In genomic region chr16:66551362-66551761, GRCh38 we compare ENCODE assay signal across 8 cellular contexts. TPM values are rescaled to one million over a fixed set of nuclear protein-coding genes. Genes with fewer than 3 reads are reported as not detected.
DNase-seq lines count a peak whose midpoint lies in the region; ATAC-seq and TF ChIP-seq lines count a peak whose summit lies in the region.

No MANE protein-coding gene starts in this region.

- H2BK5ac ChIP-seq in neuronal stem cell (ENCODE audit: low read length): no peak overlapping the region

- no peak overlapping the region for H2AFZ ChIP-seq in neuronal stem cell (ENCODE audit: low read length)

- POLR2A ChIA-PET in naive thymus-derived CD4-positive, alpha-beta T cell (lab: Charles Lee): interaction anchor here (0.8 to 9.5 kb wide), 17 partner anchors 8 to 279 kb away, joined by 3 to 164 read pairs (median 5); partner anchors contain the start of genes CMTM1, CMTM2, CMTM3 and NAE1

- H3K4me1 Mint-ChIP-seq in dendritic cell treated with granulocyte-macrophage colony-stimulating factor and Interleukin-4, amounts not matched to agents 40 ng/mL and 50 ng/mL, for 4 days (ENCODE audit: low read depth): peaks cover 78% of the 10 kb centered on the region
- H3K4me1 Mint-ChIP-seq in naive thymus-derived CD4-positive, alpha-beta T cell: peaks cover 55 to 81% (median 76%) of the 10 kb centered on the region in 7 donors

- no peak overlapping the region for H3K23ac ChIP-seq in neuronal stem cell (ENCODE audit: low read depth, low read length, poor library complexity)

- H2BK15ac ChIP-seq in neuronal stem cell (ENCODE audit: low read length): no peak overlapping the region

- peak in 1 of 6 experiments; percentile 6 for TF ChIP-seq CTCF in thyroid gland (IDR thresholded peaks at IDR 0.05)

- H3K36me3 ChIP-seq in naive thymus-derived CD4-positive, alpha-beta T cell (ENCODE audit: control insufficient read depth in 2 of 3, insufficient read depth in 3 of 3, low read length in 3 of 3): no peaks in the 10 kb centered on the region
- H3K36me3 ChIP-seq in thyroid gland (no peaks in the 10 kb centered on the region), neuronal stem cell (replicated peaks in 1 of 2; ENCODE audit: control insufficient read depth in 2 of 2, insufficient read depth in 2 of 2, low read length in 2 of 2) (peaks cover 0 to 8% of the 10 kb centered on the region in 2 donors)

- H3K9me3 Mint-ChIP-seq in dendritic cell treated with granulocyte-macrophage colony-stimulating factor and Interleukin-4, amounts not matched to agents 40 ng/mL and 50 ng/mL, for 4 days: no peaks in the 10 kb centered on the region
- H3K9me3 Mint-ChIP-seq in naive thymus-derived CD4-positive, alpha-beta T cell: peaks cover 0 to 7% (median 0%) of the 10 kb centered on the region in 11 donors

- no peak overlapping the region for H3K14ac ChIP-seq in neuronal stem cell (ENCODE audit: low read length)

- H3K4me1 ChIP-seq in naive thymus-derived CD4-positive, alpha-beta T cell (ENCODE audit: control insufficient read depth in 2 of 2, insufficient read depth in 2 of 2, low read length in 2 of 2): peaks cover 49 to 61% of the 10 kb centered on the region in 2 donors
- H3K4me1 ChIP-seq in thyroid gland: peaks cover 35 to 37% of the 10 kb centered on the region in 2 donors
- peaks cover 8 to 11% of the 10 kb centered on the region in 2 donors for H3K4me1 ChIP-seq in neuronal stem cell (ENCODE audit: control insufficient read depth in 2 of 2, insufficient read depth in 1 of 2, low read depth in 1 of 2, low read length in 2 of 2)

- no peak overlapping the region for H2BK12ac ChIP-seq in neuronal stem cell (ENCODE audit: low read length)

- H3K27me3 ChIP-seq in naive thymus-derived CD4-positive, alpha-beta T cell (ENCODE audit: control insufficient read depth in 2 of 2, insufficient read depth in 2 of 2, low read length in 2 of 2): no peaks in the 10 kb centered on the region
- H3K27me3 ChIP-seq in thyroid gland (no peaks in the 10 kb centered on the region), neuronal stem cell (ENCODE audit: control insufficient read depth in 3 of 3, insufficient read depth in 3 of 3, low read depth in 1 of 3, low read length in 3 of 3) (no peaks in the 10 kb centered on the region)

- peak; percentile 57 for ATAC-seq in naive thymus-derived CD4-positive, alpha-beta T cell

- DNase-seq in activated CD4-positive, CD25-positive, alpha-beta regulatory T cell (lab: John Stamatoyannopoulos, UW): peak in 3 of 4 experiments; percentile 11 to 35 (median 11)
- no peak for DNase-seq in activated CD4-positive, CD25-positive, alpha-beta regulatory T cell treated with anti-CD3 and anti-CD28 coated beads, Interleukin-2, amount 50 U/mL, for 72 hours
- DNase-seq in NCI-H1694 treated with DMSO at 0.1 percent for 48 hours (lab: John Stamatoyannopoulos, UW): peak; percentile 35
- peak; percentile 19 to 25 for DNase-seq in activated CD4-positive, alpha-beta T cell treated with anti-CD3 and anti-CD28 coated beads for 24 hours (ENCODE audit: low read depth in 2 of 2)
- peak in 8 of 9 donors; percentile 53 to 64 (median 58) for DNase-seq in naive thymus-derived CD4-positive, alpha-beta T cell
- peak in 1 of 2 donors; percentile 19 for DNase-seq in thyroid gland
- DNase-seq in neuronal stem cell (ENCODE audit: low spot score): no peak

- no peak overlapping the region for H3K9ac ChIP-seq in neuronal stem cell (ENCODE audit: low read depth, low read length, poor library complexity)

- CTCF ChIA-PET in naive thymus-derived CD4-positive, alpha-beta T cell (lab: Charles Lee): interaction anchor here (1.3 to 3.6 kb wide), 7 partner anchors 12 to 144 kb away, joined by 4 to 24 read pairs (median 9); partner anchors contain the start of gene CMTM3

- H3K27ac ChIP-seq in naive thymus-derived CD4-positive, alpha-beta T cell (ENCODE audit: low read depth, low read length): peak overlapping the region; percentile 77
- peak overlapping the region in 2 of 3 donors; percentile 94 to 97 for H3K27ac ChIP-seq in thyroid gland
- no peak overlapping the region for H3K27ac ChIP-seq in neuronal stem cell (replicated peaks; ENCODE audit: low read length)

- peaks cover 67% of the 10 kb centered on the region for H3K36me3 Mint-ChIP-seq in dendritic cell treated with granulocyte-macrophage colony-stimulating factor and Interleukin-4, amounts not matched to agents 40 ng/mL and 50 ng/mL, for 4 days (ENCODE audit: low read depth)
- H3K36me3 Mint-ChIP-seq in naive thymus-derived CD4-positive, alpha-beta T cell: peaks cover 0 to 45% (median 0%) of the 10 kb centered on the region in 5 donors

- no peak overlapping the region for H4K91ac ChIP-seq in neuronal stem cell (ENCODE audit: low read depth, low read length, poor library complexity)

- H3K9me3 ChIP-seq in naive thymus-derived CD4-positive, alpha-beta T cell (ENCODE audit: control insufficient read depth in 2 of 3, low read length in 3 of 3): no peaks in the 10 kb centered on the region
- no peaks in the 10 kb centered on the region for H3K9me3 ChIP-seq in thyroid gland
- peaks cover 3 to 12% of the 10 kb centered on the region in 2 donors for H3K9me3 ChIP-seq in neuronal stem cell (replicated peaks in 1 of 2; ENCODE audit: control insufficient read depth in 2 of 2, insufficient read depth in 1 of 2, low read depth in 1 of 2, low read length in 2 of 2)

- no peak overlapping the region for H2AK5ac ChIP-seq in neuronal stem cell (ENCODE audit: low read depth, low read length)

- intact Hi-C loops in dendritic cell treated with granulocyte-macrophage colony-stimulating factor and Interleukin-4, amounts not matched to agents 40 ng/mL and 50 ng/mL, for 4 days (cut with micrococcal nuclease): no loop called here
- intact Hi-C loops in naive thymus-derived CD4-positive, alpha-beta T cell (cut with micrococcal nuclease): loop anchor here in 1 of 2 donors (1.0 to 5.0 kb wide), 4 partner anchors 73 to 331 kb away; partner anchors contain the start of genes CMTM4 and PDP2
- intact Hi-C loops in thyroid gland (cut with DNase I): loop anchor here (5.0 kb wide), 1 partner anchor 34 kb away; no protein-coding TSS in a partner anchor

- peak overlapping the region; percentile 81 for H3K27ac Mint-ChIP-seq in dendritic cell treated with granulocyte-macrophage colony-stimulating factor and Interleukin-4, amounts not matched to agents 40 ng/mL and 50 ng/mL, for 4 days
- peak overlapping the region; percentile 91 to 97 (median 94) for H3K27ac Mint-ChIP-seq in naive thymus-derived CD4-positive, alpha-beta T cell

- no peak for TF ChIP-seq POLR2A in thyroid gland (IDR thresholded peaks at IDR 0.05)

- H3K79me1 ChIP-seq in neuronal stem cell (ENCODE audit: low read depth, low read length): no peaks in the 10 kb centered on the region

- 58 to 62% methylated on average over 6 of the region's 6 CpGs for WGBS in thyroid gland, 2 donors
- WGBS in neuronal stem cell (ENCODE audit: extremely low coverage in 2 of 2, insufficient read length in 2 of 2, insufficient replicate concordance in 1 of 2), 2 donors: no CpG with 5 or more reads among the region's 6 CpGs

- H3K27me3 Mint-ChIP-seq in dendritic cell treated with granulocyte-macrophage colony-stimulating factor and Interleukin-4, amounts not matched to agents 40 ng/mL and 50 ng/mL, for 4 days: no peaks in the 10 kb centered on the region
- H3K27me3 Mint-ChIP-seq in naive thymus-derived CD4-positive, alpha-beta T cell: peaks cover 0 to 2% (median 0%) of the 10 kb centered on the region in 5 donors

- H3K4me3 ChIP-seq in naive thymus-derived CD4-positive, alpha-beta T cell (ENCODE audit: low read length): peak overlapping the region; percentile 94
- H3K4me3 ChIP-seq in thyroid gland (replicated peaks in 1 of 3) (no peak overlapping the region), neuronal stem cell (ENCODE audit: low read length in 2 of 2) (no peak overlapping the region)

- H3K4ac ChIP-seq in neuronal stem cell (ENCODE audit: low read length): no peak overlapping the region

- no peak overlapping the region for H3K4me2 ChIP-seq in neuronal stem cell (ENCODE audit: insufficient read depth, low read length, poor library complexity, severe bottlenecking)

- H2BK120ac ChIP-seq in neuronal stem cell (ENCODE audit: low read depth, low read length): no peak overlapping the region

- H4K8ac ChIP-seq in neuronal stem cell (ENCODE audit: low read depth, low read length): no peak overlapping the region

- H3K4me3 Mint-ChIP-seq in dendritic cell treated with granulocyte-macrophage colony-stimulating factor and Interleukin-4, amounts not matched to agents 40 ng/mL and 50 ng/mL, for 4 days: peak overlapping the region; percentile 81
- peak overlapping the region; percentile 92 to 99 (median 95) for H3K4me3 Mint-ChIP-seq in naive thymus-derived CD4-positive, alpha-beta T cell

- H3K18ac ChIP-seq in neuronal stem cell (ENCODE audit: low read length): no peak overlapping the region

RNA-seq across cellular contexts. Expression of gene CKLF, which starts 1.0 kb away (rescaled TPM):
- total RNA-seq in naive thymus-derived CD4-positive, alpha-beta T cell: 100 to 1,000 TPM in 1 of 5 experiments, 10 to 100 TPM in 4; 24.1 to 160 (median 42.9) TPM
- polyA plus RNA-seq in naive thymus-derived CD4-positive, alpha-beta T cell: 100 to 1,000 TPM in 1 of 2 donors, 10 to 100 TPM in 1; 56.4 to 110 TPM
- total RNA-seq in thyroid gland: 10 to 100 TPM; 22.1 to 79.4 (median 49.9) TPM
- polyA plus RNA-seq in neuronal stem cell (2013, experiment 1 of 2): 37.5 TPM
- 41.1 TPM for polyA plus RNA-seq in neuronal stem cell (2013, experiment 2 of 2)

RNA-seq across cellular contexts. Expression of gene TK2, which starts 1.4 kb away (rescaled TPM):
- 10 to 100 TPM in 2 of 5 experiments, 1 to 10 TPM in 3; 6.2 to 19.8 (median 7.9) TPM for total RNA-seq in naive thymus-derived CD4-positive, alpha-beta T cell
- 1 to 10 TPM; 3.5 to 4.1 TPM for polyA plus RNA-seq in naive thymus-derived CD4-positive, alpha-beta T cell
- total RNA-seq in thyroid gland: 10 to 100 TPM; 31.6 to 55.5 (median 46.6) TPM
- 3.4 TPM for polyA plus RNA-seq in neuronal stem cell (2013, experiment 1 of 2)
- 3.4 TPM for polyA plus RNA-seq in neuronal stem cell (2013, experiment 2 of 2)

RNA-seq across cellular contexts. Expression of gene CMTM1, which starts 14.9 kb away (rescaled TPM):
- 10 to 100 TPM in 1 of 5 experiments, 1 to 10 TPM in 4; 1.3 to 23.3 (median 5.2) TPM for total RNA-seq in naive thymus-derived CD4-positive, alpha-beta T cell
- polyA plus RNA-seq in naive thymus-derived CD4-positive, alpha-beta T cell: under 1 TPM; 0.36 to 0.41 TPM
- total RNA-seq in thyroid gland: 1 to 10 TPM in 1 of 4 donors, not detected in 3; 3.8 TPM
- 3.8 TPM for polyA plus RNA-seq in neuronal stem cell (2013, experiment 1 of 2)
- 4.4 TPM for polyA plus RNA-seq in neuronal stem cell (2013, experiment 2 of 2)

RNA-seq across cellular contexts. Expression of gene CMTM2, which starts 27.9 kb away (rescaled TPM):
- total RNA-seq in naive thymus-derived CD4-positive, alpha-beta T cell: 1 to 10 TPM in 1 of 5 experiments, under 1 TPM in 2, not detected in 2; 0.58 to 1.8 (median 0.81) TPM
- polyA plus RNA-seq in naive thymus-derived CD4-positive, alpha-beta T cell: not detected
- total RNA-seq in thyroid gland: 1 to 10 TPM in 1 of 4 donors, under 1 TPM in 1, not detected in 2; 0.67 to 1.1 TPM
- polyA plus RNA-seq in neuronal stem cell (2013, experiment 1 of 2): 0.20 TPM
- 0.08 TPM for polyA plus RNA-seq in neuronal stem cell (2013, experiment 2 of 2)

RNA-seq across cellular contexts. Expression of gene CMTM3, which starts 53.1 kb away (rescaled TPM):
- total RNA-seq in naive thymus-derived CD4-positive, alpha-beta T cell: 100 to 1,000 TPM in 1 of 5 experiments, 10 to 100 TPM in 4; 52.0 to 138 (median 61.4) TPM
- polyA plus RNA-seq in naive thymus-derived CD4-positive, alpha-beta T cell: 10 to 100 TPM; 72.5 to 89.8 TPM
- total RNA-seq in thyroid gland: 10 to 100 TPM in 3 of 4 donors, 1 to 10 TPM in 1; 5.9 to 32.0 (median 21.3) TPM
- polyA plus RNA-seq in neuronal stem cell (2013, experiment 1 of 2): 92.9 TPM
- 91.8 TPM for polyA plus RNA-seq in neuronal stem cell (2013, experiment 2 of 2)

Comparison
In these comparisons a context has a peak if more than half of its experiments do, and no peak if none do; other contexts are left out.
1. DNase-seq: peak in activated CD4-positive, CD25-positive, alpha-beta regulatory T cell (3 of 4), NCI-H1694 treated with DMSO at 0.1 percent for 48 hours (single experiment), activated CD4-positive, alpha-beta T cell treated with anti-CD3 and anti-CD28 coated beads for 24 hours (2 of 2) and naive thymus-derived CD4-positive, alpha-beta T cell (8 of 9); none in activated CD4-positive, CD25-positive, alpha-beta regulatory T cell treated with anti-CD3 and anti-CD28 coated beads, Interleukin-2, amount 50 U/mL, for 72 hours (single experiment) and neuronal stem cell (single experiment).